9 cellular contexts compared by ENCODE assay signal in genomic region chr19:50329926-50330294, GRCh38. TPM values are rescaled to one million over a fixed set of nuclear protein-coding genes. Genes with fewer than 3 reads are reported as not detected.
DNase-seq lines count a peak whose midpoint lies in the region; ATAC-seq, FAIRE-seq and TF ChIP-seq lines count a peak whose summit lies in the region.
"Not testable (repeated sequence)": the region's sequence is repeated elsewhere in the genome, so short reads cannot be mapped to it uniquely, and the experiment has no call there.
"Had no signal": no experiment of that assay in that cellular context is flagged by ENCODE, and none has a peak within 500 bp of the region (broad histone marks: within the 10 kb centered on the region; RNA-seq: fewer than 3 reads in every experiment).

No MANE protein-coding gene starts in this region.

- peak overlapping the region; percentile 39 for H4K5ac ChIP-seq in H1 (ENCODE audit: insufficient read length, low read depth, low read length)

- WGBS in H1 (ENCODE audit: extremely low coverage in 1 of 2, insufficient coverage in 1 of 2, insufficient read length in 1 of 2, insufficient replicate concordance in 2 of 2, low coverage in 1 of 2, low lambda C conversion rate in 2 of 2, missing lambda C conversion rate in 1 of 2), 2 experiments, result 16% methylated on average over 15 of the region's 18 CpGs; no CpG with 5 or more reads in 1 of the 2 experiments
- WGBS in neuronal stem cell (ENCODE audit: extremely low coverage in 2 of 2, insufficient read length in 2 of 2, insufficient replicate concordance in 1 of 2), 2 donors, result no CpG with 5 or more reads among the region's 18 CpGs

- H3K56ac ChIP-seq in H1 (replicated peaks; ENCODE audit: insufficient read length, low read depth, low read length), result not testable (repeated sequence)

- not testable (repeated sequence) for H2BK20ac ChIP-seq in H1 (ENCODE audit: low read length)

- not testable (repeated sequence) for H3K4ac ChIP-seq in H1 (replicated peaks; ENCODE audit: insufficient read length, low read depth, low read length); neuronal stem cell (ENCODE audit: low read length)

- not testable (repeated sequence) for H3K9me1 ChIP-seq in keratinocyte (ENCODE audit: control insufficient read depth, extremely low read depth, insufficient read depth, low read length)

- not testable (repeated sequence) for H3K36me3 Mint-ChIP-seq in CD4-positive, CD25-positive, alpha-beta regulatory T cell; T-helper 2 cell treated with Interferon-gamma antibody and Interleukin-4, amounts not matched to agents 5 μg/mL and 100 μg/mL, for 36 hours (ENCODE audit: low read depth); activated naive CD8-positive, alpha-beta T cell

- H2AFZ ChIP-seq in H1 (ENCODE audit: low read length); keratinocyte (ENCODE audit: control insufficient read depth, low read length): not testable (repeated sequence)
- peak overlapping the region; percentile 82 for H2AFZ ChIP-seq in neuronal stem cell (ENCODE audit: low read length)

- H3K4me2 ChIP-seq in H1 (ENCODE audit: insufficient read depth in 1 of 2, low read depth in 2 of 2, low read length in 2 of 2) (peak overlapping the region; percentile 75 to 99), keratinocyte (ENCODE audit: control insufficient read depth, extremely low read depth, insufficient read depth, low read depth, low read length) (peak overlapping the region; percentile 45), neuronal stem cell (ENCODE audit: insufficient read depth, low read length, poor library complexity, severe bottlenecking) (peak overlapping the region; percentile 70)

- not testable (repeated sequence) for H4K91ac ChIP-seq in H1 (replicated peaks; ENCODE audit: insufficient read length, low read length)
- peak overlapping the region; percentile 38 for H4K91ac ChIP-seq in neuronal stem cell (ENCODE audit: low read depth, low read length, poor library complexity)

- H2AK5ac ChIP-seq in H1 (ENCODE audit: low read depth, low read length), result 0 out of 2 replicates have a peak overlapping the region, but pooled peaks have one; percentile 3
- H2AK5ac ChIP-seq in neuronal stem cell (ENCODE audit: low read depth, low read length), result not testable (repeated sequence)

- H2BK120ac ChIP-seq in H1 (replicated peaks; ENCODE audit: low read depth, low read length); neuronal stem cell (ENCODE audit: low read depth, low read length): not testable (repeated sequence)

- H2BK15ac ChIP-seq in H1 (ENCODE audit: low read length), result 0 out of 2 replicates have a peak overlapping the region, but pooled peaks have one; percentile 18
- H2BK15ac ChIP-seq in neuronal stem cell (ENCODE audit: low read length), result not testable (repeated sequence)

- H3K23me2 ChIP-seq in H1 (ENCODE audit: low read depth, low read length), result peaks cover 46% of the 10 kb centered on the region

- CTCF ChIA-PET in H1 (lab: Charles Lee; ENCODE audit: partially characterized antibody), result interaction anchor here (1.6 kb wide), 1 partner anchor 24 kb away, joined by 3 read pairs; no protein-coding TSS in a partner anchor

- H4K8ac ChIP-seq in H1 (ENCODE audit: extremely low read depth, insufficient read depth, low read length); neuronal stem cell (ENCODE audit: low read depth, low read length): not testable (repeated sequence)

- H3K27ac Mint-ChIP-seq in CD4-positive, CD25-positive, alpha-beta regulatory T cell, result peak overlapping the region in 2 of 3 donors; percentile 90 to 95
- H3K27ac Mint-ChIP-seq in T-helper 2 cell treated with Interferon-gamma antibody and Interleukin-4, amounts not matched to agents 5 μg/mL and 100 μg/mL, for 36 hours, result peak overlapping the region; percentile 91
- H3K27ac Mint-ChIP-seq in activated naive CD8-positive, alpha-beta T cell, result peak overlapping the region; percentile 30

- dilution Hi-C loops in keratinocyte (cut with MboI; ENCODE audit: extremely low pct_ligation_motif_present, low sequenced_read_pairs), result not testable (repeated sequence)

- not testable (repeated sequence) for H3K36me3 ChIP-seq in CD4-positive, CD25-positive, alpha-beta regulatory T cell (ENCODE audit: control insufficient read depth, insufficient read depth, low read length); HUES6 (ENCODE audit: control insufficient read depth, insufficient read depth, low read length); H1 (ENCODE audit: control insufficient read depth in 2 of 4, insufficient read depth in 4 of 4, low read length in 3 of 4); keratinocyte (ENCODE audit: control insufficient read depth in 2 of 2, extremely low read depth in 1 of 2, insufficient read depth in 2 of 2, low read length in 2 of 2); neuronal stem cell (replicated peaks in 1 of 2; ENCODE audit: control insufficient read depth in 2 of 2, insufficient read depth in 2 of 2, low read length in 2 of 2)

- peaks cover 10 to 14% of the 10 kb centered on the region in 2 experiments for H4K20me1 ChIP-seq in H1 (replicated peaks in 1 of 2; ENCODE audit: control insufficient read depth in 1 of 2, insufficient read depth in 2 of 2, low read length in 2 of 2)
- not testable (repeated sequence) for H4K20me1 ChIP-seq in keratinocyte (ENCODE audit: control insufficient read depth, extremely low read depth, insufficient read depth, low read length)

- peaks cover 5 to 70% (median 44%) of the 10 kb centered on the region in 4 donors for H3K4me1 Mint-ChIP-seq in CD4-positive, CD25-positive, alpha-beta regulatory T cell
- peaks cover 57% of the 10 kb centered on the region for H3K4me1 Mint-ChIP-seq in T-helper 2 cell treated with Interferon-gamma antibody and Interleukin-4, amounts not matched to agents 5 μg/mL and 100 μg/mL, for 36 hours (ENCODE audit: low read depth)
- peaks cover 52% of the 10 kb centered on the region for H3K4me1 Mint-ChIP-seq in activated naive CD8-positive, alpha-beta T cell (ENCODE audit: low read depth)

- peak overlapping the region; percentile 44 for H3K4me3 ChIP-seq in CD4-positive, CD25-positive, alpha-beta regulatory T cell (ENCODE audit: low read depth, low read length)
- peak overlapping the region; percentile 83 for H3K4me3 ChIP-seq in HUES6 (ENCODE audit: low read depth, low read length)
- H3K4me3 ChIP-seq in H1 (ENCODE audit: extremely low read depth in 1 of 4, insufficient read depth in 2 of 4, low read depth in 3 of 4, low read length in 4 of 4), result peak overlapping the region; percentile 74 to 96 (median 84)
- H3K4me3 ChIP-seq in keratinocyte (ENCODE audit: control insufficient read depth in 2 of 3, extremely low read depth in 1 of 3, insufficient read depth in 2 of 3, low read depth in 1 of 3, low read length in 3 of 3), result peak overlapping the region in 1 of 3 experiments; percentile 27
- H3K4me3 ChIP-seq in neuronal stem cell (ENCODE audit: low read length in 2 of 2), result peak overlapping the region; percentile 76 to 85

- not testable (repeated sequence) for TF ChIP-seq RAD21 in H1 (IDR thresholded peaks at IDR 0.05 in 1 of 2, conservative IDR thresholded peaks at IDR 0.05 in 1 of 2; ENCODE audit: low read depth in 2 of 2, low read length in 2 of 2)

- not testable (repeated sequence) for DNase-seq in CD4-positive, CD25-positive, alpha-beta regulatory T cell; T-helper 2 cell treated with Interferon-gamma antibody and Interleukin-4, amounts not matched to agents 5 μg/mL and 100 μg/mL, for 36 hours (ENCODE audit: low spot score); H1 (ENCODE audit: low read depth in 1 of 2, low spot score in 2 of 2); keratinocyte (ENCODE audit: low read depth, low spot score); neuronal stem cell (ENCODE audit: low spot score); substantia nigra (lab: John Stamatoyannopoulos, UW)

- not testable (repeated sequence) for H3K14ac ChIP-seq in H1 (ENCODE audit: insufficient read length); neuronal stem cell (ENCODE audit: low read length)

- H3K27me3 ChIP-seq in CD4-positive, CD25-positive, alpha-beta regulatory T cell (ENCODE audit: control insufficient read depth, insufficient read depth, low read length), result not testable (repeated sequence)
- H3K27me3 ChIP-seq in HUES6 (ENCODE audit: control insufficient read depth, insufficient read depth, low read length), result peaks cover 26% of the 10 kb centered on the region
- H3K27me3 ChIP-seq in H1 (replicated peaks in 1 of 4; ENCODE audit: control insufficient read depth in 3 of 4, extremely low read depth in 1 of 4, insufficient read depth in 3 of 4, low read length in 3 of 4), result peaks cover 5 to 15% (median 12%) of the 10 kb centered on the region in 4 experiments; a peak in 6 of 7 replicates
- peaks cover 73% of the 10 kb centered on the region for H3K27me3 ChIP-seq in keratinocyte (ENCODE audit: control insufficient read depth, extremely low read depth, insufficient read depth, low read length)
- peaks cover 5 to 26% (median 24%) of the 10 kb centered on the region in 3 experiments for H3K27me3 ChIP-seq in neuronal stem cell (ENCODE audit: control insufficient read depth in 3 of 3, insufficient read depth in 3 of 3, low read depth in 1 of 3, low read length in 3 of 3)

- H3K9me3 Mint-ChIP-seq in CD4-positive, CD25-positive, alpha-beta regulatory T cell, result peaks cover 0 to 14% (median 0%) of the 10 kb centered on the region in 7 donors
- not testable (repeated sequence) for H3K9me3 Mint-ChIP-seq in T-helper 2 cell treated with Interferon-gamma antibody and Interleukin-4, amounts not matched to agents 5 μg/mL and 100 μg/mL, for 36 hours; activated naive CD8-positive, alpha-beta T cell (ENCODE audit: low read depth)

- TF ChIP-seq CTCF in H1 (IDR thresholded peaks at IDR 0.05; ENCODE audit: control extremely low read depth in 1 of 3, insufficient read depth in 1 of 3, low read depth in 1 of 3, low read length in 3 of 3); keratinocyte (optimal IDR thresholded peaks at IDR 0.05 in 1 of 3, IDR thresholded peaks at IDR 0.05 in 1 of 3, conservative IDR thresholded peaks at IDR 0.05 in 1 of 3; ENCODE audit: extremely low read depth in 1 of 3, insufficient read depth in 2 of 3, low read length in 3 of 3): not testable (repeated sequence)

- not testable (repeated sequence) for H3K23ac ChIP-seq in H1 (ENCODE audit: insufficient read length); neuronal stem cell (ENCODE audit: low read depth, low read length, poor library complexity)

- not testable (repeated sequence) for FAIRE-seq in H1 (lab: Jason Lieb, UNC); keratinocyte (lab: Jason Lieb, UNC)

- not testable (repeated sequence) for H3K79me2 ChIP-seq in H1 (ENCODE audit: control insufficient read depth in 1 of 2, insufficient read depth in 2 of 2, low read length in 2 of 2); keratinocyte (ENCODE audit: control insufficient read depth, insufficient read depth, low read length)

- ATAC-seq in CD4-positive, CD25-positive, alpha-beta regulatory T cell (ENCODE audit: low read depth in 2 of 2), result not testable (repeated sequence)

- H3K9ac ChIP-seq in HUES6 (ENCODE audit: low read length) (peak overlapping the region; percentile 70), H1 (replicated peaks in 1 of 4; ENCODE audit: extremely low read depth in 1 of 4, low read depth in 3 of 4, low read length in 3 of 4) (peak overlapping the region in 3 of 4 experiments; percentile 49 to 73 (median 56); a peak in 5 of 7 replicates), neuronal stem cell (ENCODE audit: low read depth, low read length, poor library complexity) (peak overlapping the region; percentile 91)
- H3K9ac ChIP-seq in keratinocyte (ENCODE audit: control insufficient read depth, extremely low read depth, insufficient read depth, low read length), result not testable (repeated sequence)

- H3K4me1 ChIP-seq in CD4-positive, CD25-positive, alpha-beta regulatory T cell (ENCODE audit: control insufficient read depth, insufficient read depth, low read length, poor library complexity, severe bottlenecking), result peaks cover 74% of the 10 kb centered on the region
- peaks cover 21% of the 10 kb centered on the region for H3K4me1 ChIP-seq in HUES6 (ENCODE audit: control insufficient read depth, insufficient read depth, low read length)
- peaks cover 2 to 32% (median 17%) of the 10 kb centered on the region in 4 experiments for H3K4me1 ChIP-seq in H1 (replicated peaks in 1 of 4; ENCODE audit: control insufficient read depth in 3 of 4, insufficient read depth in 4 of 4, low read length in 3 of 4)
- H3K4me1 ChIP-seq in keratinocyte (ENCODE audit: control insufficient read depth, extremely low read depth, insufficient read depth, low read length), result not testable (repeated sequence)
- peaks cover 8 to 16% of the 10 kb centered on the region in 2 donors for H3K4me1 ChIP-seq in neuronal stem cell (ENCODE audit: control insufficient read depth in 2 of 2, insufficient read depth in 1 of 2, low read depth in 1 of 2, low read length in 2 of 2)

- H3K27ac ChIP-seq in CD4-positive, CD25-positive, alpha-beta regulatory T cell (ENCODE audit: insufficient read depth, low read length, poor library complexity, severe bottlenecking), result peak overlapping the region; percentile 43
- H3K27ac ChIP-seq in HUES6 (ENCODE audit: low read depth, low read length); keratinocyte (ENCODE audit: control insufficient read depth, insufficient read depth, low read length): not testable (repeated sequence)
- H3K27ac ChIP-seq in H1 (ENCODE audit: low read depth, low read length) (0 out of 2 replicates have a peak overlapping the region, but pooled peaks have one; percentile 12), neuronal stem cell (replicated peaks; ENCODE audit: low read length) (peak overlapping the region; percentile 95), substantia nigra (ENCODE audit: low read depth, low read length, poor library complexity, severe bottlenecking) (peak overlapping the region; percentile 72)

- not testable (repeated sequence) for TF ChIP-seq EP300 in H1 (IDR thresholded peaks at IDR 0.05; ENCODE audit: borderline replicate concordance in 1 of 2, low read depth in 2 of 2, low read length in 2 of 2)

- H2BK12ac ChIP-seq in H1 (ENCODE audit: low read depth, low read length), result peak overlapping the region; percentile 29; the same call in 1 of the 2 replicates
- not testable (repeated sequence) for H2BK12ac ChIP-seq in neuronal stem cell (ENCODE audit: low read length)

- peaks cover 32% of the 10 kb centered on the region for H3K27me3 Mint-ChIP-seq in CD4-positive, CD25-positive, alpha-beta regulatory T cell
- H3K27me3 Mint-ChIP-seq in T-helper 2 cell treated with Interferon-gamma antibody and Interleukin-4, amounts not matched to agents 5 μg/mL and 100 μg/mL, for 36 hours (ENCODE audit: low read depth), result peaks cover 17% of the 10 kb centered on the region
- peaks cover 18% of the 10 kb centered on the region for H3K27me3 Mint-ChIP-seq in activated naive CD8-positive, alpha-beta T cell

- peaks cover 0 to 16% of the 10 kb centered on the region in 2 experiments for H3K9me3 ChIP-seq in CD4-positive, CD25-positive, alpha-beta regulatory T cell (ENCODE audit: control insufficient read depth in 2 of 2, low read length in 2 of 2)
- not testable (repeated sequence) for H3K9me3 ChIP-seq in HUES6 (ENCODE audit: control insufficient read depth, insufficient read depth, low read depth, low read length); H1 (ENCODE audit: insufficient read depth in 2 of 2, low read depth in 1 of 2, low read length in 1 of 2); neuronal stem cell (replicated peaks in 1 of 2; ENCODE audit: control insufficient read depth in 2 of 2, insufficient read depth in 1 of 2, low read depth in 1 of 2, low read length in 2 of 2)
- H3K9me3 ChIP-seq in keratinocyte (ENCODE audit: control insufficient read depth, low read depth, low read length), result peaks cover 12% of the 10 kb centered on the region

- not testable (repeated sequence) for H3K79me1 ChIP-seq in H1 (ENCODE audit: low read depth, low read length); neuronal stem cell (ENCODE audit: low read depth, low read length)

- H3K4me3 Mint-ChIP-seq in CD4-positive, CD25-positive, alpha-beta regulatory T cell, result peak overlapping the region; percentile 88 to 95 (median 90)
- H3K4me3 Mint-ChIP-seq in T-helper 2 cell treated with Interferon-gamma antibody and Interleukin-4, amounts not matched to agents 5 μg/mL and 100 μg/mL, for 36 hours, result peak overlapping the region; percentile 82
- H3K4me3 Mint-ChIP-seq in activated naive CD8-positive, alpha-beta T cell, result peak overlapping the region; percentile 80

- peak overlapping the region; percentile 88; the same call in 1 of the 2 replicates for H2BK5ac ChIP-seq in H1 (ENCODE audit: low read depth, low read length)
- H2BK5ac ChIP-seq in neuronal stem cell (ENCODE audit: low read length), result peak overlapping the region; percentile 42

- H3K18ac ChIP-seq in H1 (ENCODE audit: extremely low read depth, low read length) (0 out of 2 replicates have a peak overlapping the region, but pooled peaks have one; percentile 17), neuronal stem cell (ENCODE audit: low read length) (peak overlapping the region; percentile 94)

- POLR2A ChIA-PET in H1 (lab: Charles Lee; ENCODE audit: partially characterized antibody), result interaction anchor here (1.2 to 4.3 kb wide), 3 partner anchors 9 to 17 kb away, joined by 4 to 40 read pairs (median 29); no protein-coding TSS in a partner anchor

- TF ChIP-seq POLR2A in H1 (IDR thresholded peaks at IDR 0.05; ENCODE audit: control extremely low read depth in 1 of 2, low read depth in 2 of 2, low read length in 2 of 2), result not testable (repeated sequence)

RNA-seq across cellular contexts. Expression of gene KCNC3, which starts 0.7 kb away (rescaled TPM):
- total RNA-seq in CD4-positive, CD25-positive, alpha-beta regulatory T cell, result 1.4 TPM
- polyA plus RNA-seq in CD4-positive, CD25-positive, alpha-beta regulatory T cell, result not detected
- total RNA-seq in H1 (2021; fragmentation: NEBNext Ultra II Directional; extraction: Animal tissue kit (Norgen Biotek cat#: 25700)), result 7.2 and 8.5 TPM in 2 replicates
- polyA plus RNA-seq in H1 (2011; rRNA removed) (3.9 and 6.3 TPM in 2 replicates), keratinocyte (0.01 to 0.08 TPM in 2 of 3 replicates, not detected in the other)
- polyA plus RNA-seq in H1 (2011; cell fraction: cytosol; rRNA removed), result 3.0 TPM
- 20.7 TPM for polyA plus RNA-seq in H1 (2011; cell fraction: nucleus; rRNA removed)
- polyA plus RNA-seq in H1 (2012, experiment 1 of 2), result 9.3 to 12.8 TPM (median 11.1 TPM) in 4 replicates
- polyA plus RNA-seq in H1 (2012, experiment 2 of 2), result 5.4 TPM
- 4.5 TPM for polyA plus RNA-seq in H1 (2013, experiment 1 of 2)
- 4.0 TPM for polyA plus RNA-seq in H1 (2013, experiment 2 of 2)
- polyA minus RNA-seq in H1 (2011; rRNA and poly(A)+ RNA removed), result 3.3 and 3.8 TPM in 2 replicates
- polyA minus RNA-seq in H1 (2011; cell fraction: cytosol; rRNA and poly(A)+ RNA removed), result 6.0 TPM
- polyA minus RNA-seq in H1 (2011; cell fraction: nucleus; rRNA and poly(A)+ RNA removed), result 7.3 TPM
- polyA plus RNA-seq in keratinocyte (2011; ENCODE audit: low read depth), result not detected
- polyA plus RNA-seq in keratinocyte (2011; cell fraction: cytosol; rRNA removed), result 0.04 TPM in 1 of 2 replicates, not detected in the other
- polyA plus RNA-seq in keratinocyte (2011; cell fraction: nucleus; rRNA removed), result 0.32 and 0.99 TPM in 2 replicates
- 0.05 and 0.37 TPM in 2 replicates for polyA plus RNA-seq in keratinocyte (2012; ENCODE audit: low replicate concordance)
- polyA minus RNA-seq in keratinocyte, result 0.03 to 0.39 TPM (median 0.10 TPM) in 3 replicates
- polyA minus RNA-seq in keratinocyte (2011; cell fraction: cytosol; rRNA and poly(A)+ RNA removed), result not detected
- 0.11 and 0.39 TPM in 2 replicates for polyA minus RNA-seq in keratinocyte (2011; cell fraction: nucleus; rRNA and poly(A)+ RNA removed)
- polyA plus RNA-seq in neuronal stem cell (2013, experiment 1 of 2), result 6.8 TPM
- 6.9 TPM for polyA plus RNA-seq in neuronal stem cell (2013, experiment 2 of 2)
- total RNA-seq: myocyte had no signal

RNA-seq across cellular contexts. Expression of gene NAPSA, which starts 35.5 kb away (rescaled TPM):
- 0.67 TPM for total RNA-seq in CD4-positive, CD25-positive, alpha-beta regulatory T cell
- polyA plus RNA-seq in CD4-positive, CD25-positive, alpha-beta regulatory T cell, result 1 to 10 TPM; 1.2 to 2.2 (median 1.5) TPM
- total RNA-seq in H1 (2021; fragmentation: NEBNext Ultra II Directional; extraction: Animal tissue kit (Norgen Biotek cat#: 25700)), result 0.71 and 1.1 TPM in 2 replicates
- polyA plus RNA-seq in H1 (2011; rRNA removed) (0.73 and 0.93 TPM in 2 replicates), keratinocyte (0.51 to 2.8 TPM (median 0.94 TPM) in 3 replicates)
- polyA plus RNA-seq in H1 (2011; cell fraction: cytosol; rRNA removed), result 0.89 TPM
- 3.3 TPM for polyA plus RNA-seq in H1 (2011; cell fraction: nucleus; rRNA removed)
- 0.40 to 1.0 TPM (median 0.84 TPM) in 4 replicates for polyA plus RNA-seq in H1 (2012, experiment 1 of 2)
- polyA plus RNA-seq in H1 (2012, experiment 2 of 2), result 0.72 TPM
- 0.71 TPM for polyA plus RNA-seq in H1 (2013, experiment 1 of 2)
- 0.63 TPM for polyA plus RNA-seq in H1 (2013, experiment 2 of 2)
- polyA minus RNA-seq in H1 (2011; rRNA and poly(A)+ RNA removed), result 0.15 and 0.35 TPM in 2 replicates
- polyA minus RNA-seq in H1 (2011; cell fraction: cytosol; rRNA and poly(A)+ RNA removed), result 0.73 TPM
- 1.00 TPM for polyA minus RNA-seq in H1 (2011; cell fraction: nucleus; rRNA and poly(A)+ RNA removed)
- polyA plus RNA-seq in keratinocyte (2011; ENCODE audit: low read depth), result not detected
- 0.22 and 0.31 TPM in 2 replicates for polyA plus RNA-seq in keratinocyte (2011; cell fraction: cytosol; rRNA removed)
- polyA plus RNA-seq in keratinocyte (2011; cell fraction: nucleus; rRNA removed), result 6.2 and 6.7 TPM in 2 replicates
- 0.30 and 1.2 TPM in 2 replicates for polyA plus RNA-seq in keratinocyte (2012; ENCODE audit: low replicate concordance)
- 0.67 to 0.96 TPM in 2 of 3 replicates, not detected in the other for polyA minus RNA-seq in keratinocyte
- polyA minus RNA-seq in keratinocyte (2011; cell fraction: cytosol; rRNA and poly(A)+ RNA removed), result not detected
- polyA minus RNA-seq in keratinocyte (2011; cell fraction: nucleus; rRNA and poly(A)+ RNA removed), result 0.23 and 0.63 TPM in 2 replicates
- 0.84 TPM for polyA plus RNA-seq in neuronal stem cell (2013, experiment 1 of 2)
- polyA plus RNA-seq in neuronal stem cell (2013, experiment 2 of 2), result 0.72 TPM

RNA-seq across cellular contexts. Expression of gene NR1H2, which starts 46.3 kb away (rescaled TPM):
- total RNA-seq in CD4-positive, CD25-positive, alpha-beta regulatory T cell, result 213 TPM
- 10 to 100 TPM; 60.3 to 75.0 (median 70.3) TPM for polyA plus RNA-seq in CD4-positive, CD25-positive, alpha-beta regulatory T cell
- 40.3 and 41.4 TPM in 2 replicates for total RNA-seq in H1 (2021; fragmentation: NEBNext Ultra II Directional; extraction: Animal tissue kit (Norgen Biotek cat#: 25700))
- polyA plus RNA-seq in H1 (2011; rRNA removed) (47.5 and 61.5 TPM in 2 replicates), keratinocyte (19.5 to 32.3 TPM (median 27.4 TPM) in 3 replicates)
- 43.0 TPM for polyA plus RNA-seq in H1 (2011; cell fraction: cytosol; rRNA removed)
- 70.3 TPM for polyA plus RNA-seq in H1 (2011; cell fraction: nucleus; rRNA removed)
- polyA plus RNA-seq in H1 (2012, experiment 1 of 2), result 22.3 to 39.2 TPM (median 34.3 TPM) in 4 replicates
- polyA plus RNA-seq in H1 (2012, experiment 2 of 2), result 33.5 TPM
- 19.2 TPM for polyA plus RNA-seq in H1 (2013, experiment 1 of 2)
- 18.0 TPM for polyA plus RNA-seq in H1 (2013, experiment 2 of 2)
- polyA minus RNA-seq in H1 (2011; rRNA and poly(A)+ RNA removed), result 20.3 and 22.8 TPM in 2 replicates
- polyA minus RNA-seq in H1 (2011; cell fraction: cytosol; rRNA and poly(A)+ RNA removed), result 21.5 TPM
- polyA minus RNA-seq in H1 (2011; cell fraction: nucleus; rRNA and poly(A)+ RNA removed), result 25.5 TPM
- 20.5 TPM for polyA plus RNA-seq in keratinocyte (2011; ENCODE audit: low read depth)
- polyA plus RNA-seq in keratinocyte (2011; cell fraction: cytosol; rRNA removed), result 18.8 and 30.0 TPM in 2 replicates
- polyA plus RNA-seq in keratinocyte (2011; cell fraction: nucleus; rRNA removed), result 23.5 and 32.7 TPM in 2 replicates
- polyA plus RNA-seq in keratinocyte (2012; ENCODE audit: low replicate concordance), result 33.5 and 33.7 TPM in 2 replicates
- 20.0 to 33.8 TPM (median 22.9 TPM) in 3 replicates for polyA minus RNA-seq in keratinocyte
- 35.3 TPM for polyA minus RNA-seq in keratinocyte (2011; cell fraction: cytosol; rRNA and poly(A)+ RNA removed)
- polyA minus RNA-seq in keratinocyte (2011; cell fraction: nucleus; rRNA and poly(A)+ RNA removed), result 13.3 and 15.3 TPM in 2 replicates
- 15.5 TPM for polyA plus RNA-seq in neuronal stem cell (2013, experiment 1 of 2)
- polyA plus RNA-seq in neuronal stem cell (2013, experiment 2 of 2), result 15.1 TPM

RNA-seq across cellular contexts. Expression of gene POLD1, which starts 54.2 kb away (rescaled TPM):
- total RNA-seq in CD4-positive, CD25-positive, alpha-beta regulatory T cell, result 28.1 TPM
- 10 to 100 TPM; 19.3 to 23.5 (median 21.3) TPM for polyA plus RNA-seq in CD4-positive, CD25-positive, alpha-beta regulatory T cell
- total RNA-seq in H1 (2021; fragmentation: NEBNext Ultra II Directional; extraction: Animal tissue kit (Norgen Biotek cat#: 25700)), result 141 and 149 TPM in 2 replicates
- 142 and 191 TPM in 2 replicates for polyA plus RNA-seq in H1 (2011; rRNA removed)
- polyA plus RNA-seq in H1 (2011; cell fraction: cytosol; rRNA removed), result 136 TPM
- 435 TPM for polyA plus RNA-seq in H1 (2011; cell fraction: nucleus; rRNA removed)
- 86.1 to 170 TPM (median 149 TPM) in 4 replicates for polyA plus RNA-seq in H1 (2012, experiment 1 of 2)
- polyA plus RNA-seq in H1 (2012, experiment 2 of 2), result 109 TPM
- polyA plus RNA-seq in H1 (2013, experiment 1 of 2), result 81.0 TPM
- polyA plus RNA-seq in H1 (2013, experiment 2 of 2), result 72.1 TPM
- polyA minus RNA-seq in H1 (2011; rRNA and poly(A)+ RNA removed), result 57.8 and 65.0 TPM in 2 replicates
- polyA minus RNA-seq in H1 (2011; cell fraction: cytosol; rRNA and poly(A)+ RNA removed), result 137 TPM
- polyA minus RNA-seq in H1 (2011; cell fraction: nucleus; rRNA and poly(A)+ RNA removed), result 137 TPM
- polyA plus RNA-seq in keratinocyte, result 8.7 to 12.2 TPM (median 10.7 TPM) in 3 replicates
- polyA plus RNA-seq in keratinocyte (2011; ENCODE audit: low read depth), result 15.2 TPM
- polyA plus RNA-seq in keratinocyte (2011; cell fraction: cytosol; rRNA removed), result 3.7 and 12.7 TPM in 2 replicates
- 17.9 and 25.8 TPM in 2 replicates for polyA plus RNA-seq in keratinocyte (2011; cell fraction: nucleus; rRNA removed)
- polyA plus RNA-seq in keratinocyte (2012; ENCODE audit: low replicate concordance), result 12.0 and 30.2 TPM in 2 replicates
- polyA minus RNA-seq in keratinocyte, result 13.6 to 35.0 TPM (median 17.4 TPM) in 3 replicates
- polyA minus RNA-seq in keratinocyte (2011; cell fraction: cytosol; rRNA and poly(A)+ RNA removed), result 40.7 TPM
- 15.3 and 24.7 TPM in 2 replicates for polyA minus RNA-seq in keratinocyte (2011; cell fraction: nucleus; rRNA and poly(A)+ RNA removed)
- polyA plus RNA-seq in neuronal stem cell (2013, experiment 1 of 2), result 60.2 TPM
- polyA plus RNA-seq in neuronal stem cell (2013, experiment 2 of 2), result 61.7 TPM

Comparison
In these comparisons a context has a peak if more than half of its experiments do, and no peak if none do; other contexts are left out.
1. H3K27ac Mint-ChIP-seq: peak in every context shown above with its lines; median percentile 92 in CD4-positive, CD25-positive, alpha-beta regulatory T cell; 91 in T-helper 2 cell treated with Interferon-gamma antibody and Interleukin-4, amounts not matched to agents 5 μg/mL and 100 μg/mL, for 36 hours; 30 in activated naive CD8-positive, alpha-beta T cell.